ENCODE assay signal across 8 cellular contexts in genomic region chr19:52690395-52691214, GRCh38. TPM values are rescaled to one million over a fixed set of nuclear protein-coding genes. Genes with fewer than 3 reads are reported as not detected.
DNase-seq lines count a peak whose midpoint lies in the region; ATAC-seq and TF ChIP-seq lines count a peak whose summit lies in the region.

No MANE protein-coding gene starts in this region.

- peaks cover 19% of the 10 kb centered on the region for H3K4me1 Mint-ChIP-seq in neural progenitor cell

- intact Hi-C loops in stomach (cut with DNase I; ENCODE audit: low total_unique reads): no loop called here

- H3K27me3 ChIP-seq in neural progenitor cell: no peaks in the 10 kb centered on the region
- no peaks in the 10 kb centered on the region for H3K27me3 ChIP-seq in stomach

- H3K4me1 ChIP-seq in neural progenitor cell (peaks cover 13% of the 10 kb centered on the region), stomach (peaks cover 8 to 37% (median 23%) of the 10 kb centered on the region in 4 donors)

- TF ChIP-seq POLR2A in Raji (IDR thresholded peaks at IDR 0.05; ENCODE audit: insufficient read depth, low read depth, low read length) (peak; percentile 87), stomach (IDR thresholded peaks at IDR 0.05) (no peak)

- peak; percentile 87 for ATAC-seq in GM21737 (IDR thresholded peaks at IDR 0.05; ENCODE audit: unreplicated experiment)

- no peak for TF ChIP-seq EP300 in stomach (IDR thresholded peaks at IDR 0.05)

- peaks cover 19% of the 10 kb centered on the region for H3K79me2 ChIP-seq in neural progenitor cell (ENCODE audit: low read depth)

- no peaks in the 10 kb centered on the region for H3K36me3 ChIP-seq in neural progenitor cell
- no peaks in the 10 kb centered on the region for H3K36me3 ChIP-seq in stomach

- peak overlapping the region; percentile 98 for H3K27ac Mint-ChIP-seq in neural progenitor cell

- H3K4me2 ChIP-seq in neural progenitor cell: peak overlapping the region; percentile 76

- H3K4me3 ChIP-seq in LNCaP clone FGC (ENCODE audit: low read depth, low read length): peak overlapping the region; percentile 85
- peak overlapping the region; percentile 59 for H3K4me3 ChIP-seq in neural progenitor cell
- H3K4me3 ChIP-seq in stomach: peak overlapping the region; percentile 54 to 70 (median 60)

- H3K4me3 Mint-ChIP-seq in neural progenitor cell: peak overlapping the region; percentile 93

- H3K9me3 Mint-ChIP-seq in neural progenitor cell: peaks cover 25% of the 10 kb centered on the region

- no peaks in the 10 kb centered on the region for H3K27me3 Mint-ChIP-seq in neural progenitor cell (ENCODE audit: insufficient read depth, low read depth)

- no peaks in the 10 kb centered on the region for H4K20me1 ChIP-seq in neural progenitor cell (ENCODE audit: low read depth)

- no peak overlapping the region for H3K9ac ChIP-seq in neural progenitor cell

- H3K27ac ChIP-seq in neural progenitor cell (no peak overlapping the region), stomach (peak overlapping the region; percentile 86 to 92 (median 88))

- WGBS in stomach, 5 donors: 2 to 4% (median 3%) methylated on average over 36 to 45 of the region's 45 CpGs

- DNase-seq in DMS153 treated with DMSO at 0.1 percent for 48 hours (lab: John Stamatoyannopoulos, UW; ENCODE audit: unreplicated experiment) (peak; percentile 79), LNCaP clone FGC (ENCODE audit: low read depth) (peak; percentile 63), foreskin melanocyte (peak; percentile 69), neural progenitor cell (ENCODE audit: low spot score) (peak; percentile 95), stomach (peak; percentile 93)
- DNase-seq in activated naive CD4-positive, alpha-beta T cell treated with Interleukin-2 at 50 U/mL for 16 hours: peak; percentile 91

- H2AFZ ChIP-seq in neural progenitor cell (replicated peaks): peak overlapping the region; percentile 80

- peaks cover 36% of the 10 kb centered on the region for H3F3A ChIP-seq in neural progenitor cell (ENCODE audit: low read depth)

- H3K36me3 Mint-ChIP-seq in neural progenitor cell: peaks cover 9% of the 10 kb centered on the region

- TF ChIP-seq CTCF in LNCaP clone FGC (IDR thresholded peaks at IDR 0.05; ENCODE audit: control insufficient read depth, extremely low read depth, insufficient read depth) (no peak), neural progenitor cell (IDR thresholded peaks at IDR 0.05) (peak; percentile 29), stomach (IDR thresholded peaks at IDR 0.05) (peak in 3 of 7 experiments; percentile 19 to 36 (median 28))

- H3K9me3 ChIP-seq in neural progenitor cell (ENCODE audit: low read depth): no peaks in the 10 kb centered on the region
- peaks cover 0 to 9% (median 0%) of the 10 kb centered on the region in 4 donors for H3K9me3 ChIP-seq in stomach

RNA-seq across cellular contexts. Expression of gene ZNF611, which starts 44.2 kb away (rescaled TPM):
- 12.5 and 19.9 TPM in 2 replicates for total RNA-seq in neural progenitor cell (ENCODE audit: low replicate concordance)
- 10 to 100 TPM in 3 of 5 donors, 1 to 10 TPM in 2; 3.6 to 58.5 (median 14.6) TPM for total RNA-seq in stomach
- polyA plus RNA-seq in stomach: 1 to 10 TPM; 1.6 to 4.1 (median 2.3) TPM

RNA-seq across cellular contexts. Expression of gene ZNF83, which starts 52.5 kb away (rescaled TPM):
- total RNA-seq in neural progenitor cell (ENCODE audit: low replicate concordance): 63.8 and 76.2 TPM in 2 replicates
- 100 to 1,000 TPM in 1 of 5 donors, 10 to 100 TPM in 4; 11.0 to 115 (median 35.8) TPM for total RNA-seq in stomach
- 10 to 100 TPM; 10.3 to 36.5 (median 19.1) TPM for polyA plus RNA-seq in stomach
